16 cellular contexts compared by ENCODE assay signal in genomic region chr17:10031606-10032005, GRCh38.
"Had no signal": no experiment of that assay in that cellular context is flagged by ENCODE, and none has a peak within 500 bp of the region (broad histone marks: within the 10 kb centered on the region; RNA-seq: fewer than 3 reads in every experiment).

No MANE protein-coding gene starts in this region.

- DNase-seq: activated CD4-positive, alpha-beta T cell treated with anti-CD3 and anti-CD28 coated beads for 1 hour; activated gamma-delta T cell; activated T-cell treated with anti-CD3 and anti-CD28 coated beads, Interleukin-2, amount 50 U/mL, for 72 hours; adrenal gland; effector CD8-positive, alpha-beta T cell; esophagus squamous epithelium; midbrain; right lobe of liver; stimulated activated CD4-positive, alpha-beta T cell treated with anti-CD3 and anti-CD28 coated beads, Interleukin-4, amount 100 ng/mL, for 24 hours; stomach; T-helper 2 cell; WERI-Rb-1 had no signal

- H3K4me1 Mint-ChIP-seq: activated naive CD4-positive, alpha-beta T cell treated with anti-CD3 and anti-CD28 coated beads, Interleukin-2, amount 50 U/mL, for 24 hours had no signal

- H3K9me3 Mint-ChIP-seq: activated naive CD4-positive, alpha-beta T cell treated with anti-CD3 and anti-CD28 coated beads, Interleukin-2, amount 50 U/mL, for 24 hours; activated T-cell treated with anti-CD3 and anti-CD28 coated beads, Interleukin-2, amount 50 U/mL, for 72 hours; stimulated activated effector memory CD8-positive, alpha-beta T cell treated with anti-CD3 and anti-CD28 coated beads, Interleukin-12 subunit alpha, Interleukin-12 subunit beta, amount 100 ng/mL, for 72 hours had no signal

- H3K4me3 Mint-ChIP-seq: activated naive CD4-positive, alpha-beta T cell treated with anti-CD3 and anti-CD28 coated beads, Interleukin-2, amount 50 U/mL, for 24 hours; activated T-cell treated with anti-CD3 and anti-CD28 coated beads, Interleukin-2, amount 50 U/mL, for 72 hours; stimulated activated effector memory CD8-positive, alpha-beta T cell treated with anti-CD3 and anti-CD28 coated beads, Interleukin-12 subunit alpha, Interleukin-12 subunit beta, amount 100 ng/mL, for 72 hours had no signal

- H3K27me3 ChIP-seq: adrenal gland, esophagus squamous epithelium, right lobe of liver, stomach had no signal

- H3K27ac Mint-ChIP-seq: activated naive CD4-positive, alpha-beta T cell treated with anti-CD3 and anti-CD28 coated beads, Interleukin-2, amount 50 U/mL, for 24 hours; stimulated activated effector memory CD8-positive, alpha-beta T cell treated with anti-CD3 and anti-CD28 coated beads, Interleukin-12 subunit alpha, Interleukin-12 subunit beta, amount 100 ng/mL, for 72 hours had no signal

- H3K27ac ChIP-seq: adrenal gland, right lobe of liver, stomach, WERI-Rb-1 had no signal

- H3K4me1 ChIP-seq: right lobe of liver had no signal

- ATAC-seq: activated T-cell treated with anti-CD3 and anti-CD28 coated beads, Interleukin-2, amount 50 U/mL, for 72 hours; left cardiac atrium; right lobe of liver; stimulated activated effector memory CD8-positive, alpha-beta T cell treated with anti-CD3 and anti-CD28 coated beads, Interleukin-12 subunit alpha, Interleukin-12 subunit beta, amount 100 ng/mL, for 72 hours had no signal

- H3K36me3 ChIP-seq: adrenal gland, esophagus squamous epithelium, right lobe of liver, stomach, WERI-Rb-1 had no signal

- H3K36me3 Mint-ChIP-seq: activated naive CD4-positive, alpha-beta T cell treated with anti-CD3 and anti-CD28 coated beads, Interleukin-2, amount 50 U/mL, for 24 hours; stimulated activated effector memory CD8-positive, alpha-beta T cell treated with anti-CD3 and anti-CD28 coated beads, Interleukin-12 subunit alpha, Interleukin-12 subunit beta, amount 100 ng/mL, for 72 hours had no signal

- H3K4me3 ChIP-seq: adrenal gland, esophagus squamous epithelium, lung, right lobe of liver, stomach had no signal

- H3K9me3 ChIP-seq: adrenal gland, esophagus squamous epithelium, right lobe of liver, stomach had no signal
